ENCODE assay signal across 9 cellular contexts in the genomic region with DNA sequence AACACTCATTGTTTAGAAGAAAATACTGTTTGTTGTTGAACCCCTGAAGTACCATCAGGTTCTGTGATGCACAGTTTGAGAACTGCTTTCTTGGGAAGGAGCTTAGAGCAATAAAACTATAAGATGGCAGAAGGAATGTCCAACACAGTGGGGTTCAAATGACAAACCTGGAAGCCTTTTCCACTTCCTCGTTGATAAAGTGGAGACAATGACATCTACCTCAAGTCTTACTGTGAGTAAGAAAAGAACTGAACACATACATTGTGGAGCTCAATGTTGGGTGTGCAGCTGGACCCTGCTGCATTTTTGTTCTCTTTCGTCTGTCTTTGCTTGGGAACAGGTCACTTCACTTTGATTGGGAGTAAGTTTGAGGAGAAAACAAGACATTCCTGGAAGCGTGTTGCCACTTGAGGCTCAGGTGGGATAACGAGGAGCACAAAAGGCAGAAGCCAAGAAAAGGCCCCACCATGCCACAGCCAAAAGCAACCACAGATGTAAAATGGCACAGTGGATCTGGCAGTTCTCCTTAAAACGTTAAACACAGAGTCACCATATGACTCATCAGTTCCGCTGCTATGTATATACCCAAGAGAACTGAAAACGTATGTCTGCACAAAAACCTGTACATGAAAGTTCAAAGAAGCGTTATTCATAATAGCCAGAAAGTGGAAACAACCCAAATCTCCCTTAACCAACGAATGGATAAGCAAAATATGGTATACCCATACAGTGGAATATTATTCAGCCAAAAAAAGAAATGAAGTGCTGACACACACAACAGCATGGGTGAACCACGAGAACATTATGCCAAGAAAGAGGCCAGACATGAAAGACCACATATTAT.
DNase-seq lines count a peak whose midpoint lies in the region; ATAC-seq and TF ChIP-seq lines count a peak whose summit lies in the region.
"Had no signal": no experiment of that assay in that cellular context is flagged by ENCODE, and none has a peak within 500 bp of the region (broad histone marks: within the 10 kb centered on the region; RNA-seq: fewer than 3 reads in every experiment).

No MANE protein-coding gene starts in this region.

- no peak for TF ChIP-seq CTCF in GM12865 (IDR thresholded peaks at IDR 0.05; ENCODE audit: insufficient read depth, low read depth, low read length, missing control alignments)

- peak; percentile 69 for ATAC-seq in GM21447 (IDR thresholded peaks at IDR 0.05; ENCODE audit: unreplicated experiment)
- ATAC-seq in HG03558 (IDR thresholded peaks at IDR 0.05; ENCODE audit: extremely low read depth, unreplicated experiment) = peak; percentile 68
- ATAC-seq: HCT116 had no signal

- no peak overlapping the region; the same call in 1 of the 2 replicates for H3K4me3 ChIP-seq in GM12865 (ENCODE audit: low read depth, low read length)

- DNase-seq in GM12865 (ENCODE audit: low read depth) = peak; percentile 95
- DNase-seq in amniotic epithelial cell (ENCODE audit: low read depth) = peak; percentile 17
- DNase-seq in SKM-1 (lab: John Stamatoyannopoulos, UW; ENCODE audit: unreplicated experiment) = no peak
- no peak for DNase-seq in NCI-H1105 (lab: John Stamatoyannopoulos, UW)
- DNase-seq in islet precursor cell = no peak
- no peak for DNase-seq in activated gamma-delta T cell treated with Interleukin-2 at 50 U/mL for 16 hours

Comparison
In these comparisons a context has a peak if more than half of its experiments do, and no peak if none do; other contexts are left out.
1. DNase-seq: peak in GM12865 (single experiment) and amniotic epithelial cell (single experiment); none in SKM-1 (single experiment), NCI-H1105 (single experiment), islet precursor cell (single experiment) and activated gamma-delta T cell treated with Interleukin-2 at 50 U/mL for 16 hours (single experiment).